In the genomic region with DNA sequence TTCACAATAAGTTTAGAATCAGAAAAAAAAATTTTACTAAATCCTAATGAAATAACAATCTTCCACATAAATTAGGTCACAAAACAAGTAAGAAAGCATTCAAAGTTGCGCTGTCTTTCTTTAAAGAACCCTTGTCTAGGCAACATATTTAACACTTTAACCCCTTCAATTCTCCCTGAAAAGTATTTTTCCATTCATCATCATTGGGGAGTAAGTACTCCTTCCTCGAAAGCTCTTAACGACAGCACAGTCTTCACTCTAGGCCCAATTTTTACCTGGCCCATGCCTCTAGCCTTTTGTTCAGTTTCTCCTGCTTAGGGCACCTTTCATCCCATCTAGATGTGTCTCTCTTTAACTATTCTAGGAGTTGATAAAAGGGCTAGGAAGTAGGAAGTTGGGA, we compare ENCODE assay signal across 8 cellular contexts. TPM values are rescaled to one million over a fixed set of nuclear protein-coding genes. Genes with fewer than 3 reads are reported as not detected.
DNase-seq lines count a peak whose midpoint lies in the region; ATAC-seq and TF ChIP-seq lines count a peak whose summit lies in the region.

No MANE protein-coding gene starts in this region.

- no peaks in the 10 kb centered on the region for H3K9me3 ChIP-seq in HUES48 (ENCODE audit: control insufficient read depth, insufficient read depth, low read length)
- no peaks in the 10 kb centered on the region for H3K9me3 ChIP-seq in mammary epithelial cell (replicated peaks; ENCODE audit: insufficient read depth, low read length)
- H3K9me3 ChIP-seq in muscle layer of duodenum (ENCODE audit: control insufficient read depth in 1 of 2, low read length in 2 of 2), result no peaks in the 10 kb centered on the region

- CTCF ChIA-PET in mammary epithelial cell (lab: Charles Lee; ENCODE audit: low non-redundant PET), result no interaction called here

- intact Hi-C loops in mammary epithelial cell (cut with micrococcal nuclease), result loop anchor here (10.0 kb wide), 1 partner anchor 162 kb away; no protein-coding TSS in a partner anchor

- peak overlapping the region; percentile 94 for H3K4me3 ChIP-seq in ACC112 (ENCODE audit: low read depth, low read length)
- H3K4me3 ChIP-seq in HUES48 (ENCODE audit: low read depth, low read length), result peak overlapping the region; percentile 100
- H3K4me3 ChIP-seq in mammary epithelial cell (replicated peaks in 1 of 3; ENCODE audit: insufficient read depth in 1 of 3, low read depth in 2 of 3, low read length in 3 of 3), result peak overlapping the region; percentile 67 to 95 (median 72)
- peak overlapping the region; percentile 86 to 89 for H3K4me3 ChIP-seq in muscle layer of duodenum (ENCODE audit: low read depth in 1 of 2, low read length in 2 of 2)

- H3K4me1 ChIP-seq in ACC112 (ENCODE audit: control insufficient read depth, insufficient read depth, low read length, unreplicated experiment) (peaks cover 35% of the 10 kb centered on the region), HUES48 (ENCODE audit: control insufficient read depth, insufficient read depth, low read length) (peaks cover 39% of the 10 kb centered on the region), mammary epithelial cell (ENCODE audit: insufficient read depth, low read length) (peaks cover 11% of the 10 kb centered on the region), muscle layer of duodenum (ENCODE audit: control insufficient read depth in 1 of 2, insufficient read depth in 2 of 2, low read length in 2 of 2) (peaks cover 7 to 46% of the 10 kb centered on the region in 2 donors)

- dilution Hi-C loops in mammary epithelial cell (cut with HindIII; ENCODE audit: low sequenced_read_pairs), result no loop called here

- peaks cover 15% of the 10 kb centered on the region for H3K36me3 ChIP-seq in ACC112 (ENCODE audit: insufficient read depth, low read length)
- H3K36me3 ChIP-seq in HUES48 (ENCODE audit: control insufficient read depth, insufficient read depth, low read length), result peaks cover 14% of the 10 kb centered on the region
- peaks cover 16% of the 10 kb centered on the region for H3K36me3 ChIP-seq in mammary epithelial cell (ENCODE audit: insufficient read depth, low read length)
- peaks cover 3 to 12% of the 10 kb centered on the region in 2 donors for H3K36me3 ChIP-seq in muscle layer of duodenum (ENCODE audit: control insufficient read depth in 1 of 2, insufficient read depth in 2 of 2, low read length in 2 of 2)

- H3K79me2 ChIP-seq in ACC112 (ENCODE audit: control insufficient read depth, insufficient read depth, low read length, unreplicated experiment) (peaks cover 47% of the 10 kb centered on the region), mammary epithelial cell (ENCODE audit: insufficient read depth, low read length) (peaks cover 68% of the 10 kb centered on the region)

- no peak for DNase-seq in mammary epithelial cell
- no peak for DNase-seq in D341Med (ENCODE audit: low spot score)
- no peak for DNase-seq in hepatic stellate cell (ENCODE audit: low spot score)
- DNase-seq in stimulated activated CD4-positive, alpha-beta T cell treated with anti-CD3 and anti-CD28 coated beads, Interleukin-4, amount 100 ng/mL, for 4 hours, result no peak

- no peak overlapping the region for H3K27ac ChIP-seq in ACC112 (ENCODE audit: low read depth, low read length)
- no peak overlapping the region for H3K27ac ChIP-seq in HUES48 (ENCODE audit: low read depth, low read length)
- no peak overlapping the region for H3K27ac ChIP-seq in mammary epithelial cell (ENCODE audit: insufficient read depth, low read depth, low read length)
- peak overlapping the region; percentile 61 for H3K27ac ChIP-seq in muscle layer of duodenum (ENCODE audit: low read length)

- no peak for ATAC-seq in GM21717 (IDR thresholded peaks at IDR 0.05; ENCODE audit: unreplicated experiment)

- H3K4me2 ChIP-seq in mammary epithelial cell (ENCODE audit: insufficient read depth, low read depth, low read length), result peak overlapping the region; percentile 96

- H3K9ac ChIP-seq in HUES48 (ENCODE audit: low read depth, low read length) (no peak overlapping the region), mammary epithelial cell (ENCODE audit: insufficient read depth, low read length) (peak overlapping the region; percentile 62)

- no peak for TF ChIP-seq CTCF in mammary epithelial cell (conservative IDR thresholded peaks at IDR 0.05 in 1 of 2, IDR thresholded peaks at IDR 0.05 in 1 of 2; ENCODE audit: extremely low read depth in 1 of 2, insufficient read depth in 1 of 2, low read depth in 1 of 2, low read length in 2 of 2)

- H3K27me3 ChIP-seq in ACC112 (ENCODE audit: insufficient read depth, low read length), result no peaks in the 10 kb centered on the region
- H3K27me3 ChIP-seq in HUES48 (ENCODE audit: control insufficient read depth, insufficient read depth, low read length), result no peaks in the 10 kb centered on the region
- no peaks in the 10 kb centered on the region for H3K27me3 ChIP-seq in mammary epithelial cell (ENCODE audit: insufficient read depth, low read length)
- no peaks in the 10 kb centered on the region for H3K27me3 ChIP-seq in muscle layer of duodenum (ENCODE audit: low read depth, low read length)

- in situ Hi-C loops in mammary epithelial cell (cut with MboI; ENCODE audit: low sequenced_read_pairs in 2 of 2), result loop anchor here (5.0 to 25.0 kb wide), 3 partner anchors 95 to 258 kb away; a partner anchor contains a TSS

- H2AFZ ChIP-seq in ACC112 (ENCODE audit: low read length, unreplicated experiment) (no peak overlapping the region), mammary epithelial cell (ENCODE audit: low read depth, low read length) (no peak overlapping the region)

- peaks cover 2% of the 10 kb centered on the region for H4K20me1 ChIP-seq in mammary epithelial cell (ENCODE audit: insufficient read depth, low read length)

- 25% methylated on average over 3 of the region's 3 CpGs for WGBS in mammary epithelial cell (ENCODE audit: low coverage, missing lambda C conversion rate)

- no TSS peak for BruUV-seq in mammary epithelial cell (replicated peaks; lab: Mats Ljungman, UMichigan)

RNA-seq across cellular contexts. Expression of a gene that starts 2.6 kb away (rescaled TPM):
- total RNA-seq in mammary epithelial cell, result 100 to 1,000 TPM; 103 to 167 TPM
- polyA plus RNA-seq in mammary epithelial cell, result 64.6 TPM
- 105 TPM for polyA minus RNA-seq in mammary epithelial cell

RNA-seq across cellular contexts. Expression of a gene that starts 23.2 kb away (rescaled TPM):
- 10 to 100 TPM; 11.8 to 14.5 TPM for total RNA-seq in mammary epithelial cell
- 8.9 TPM for polyA plus RNA-seq in mammary epithelial cell
- 18.9 TPM for polyA minus RNA-seq in mammary epithelial cell
